Comparison of ENCODE assay signal across 18 cellular contexts in genomic region chr3:145427355-145427754, GRCh38.
DNase-seq lines count a peak whose midpoint lies in the region; ATAC-seq, FAIRE-seq and TF ChIP-seq lines count a peak whose summit lies in the region.
"Had no signal": no experiment of that assay in that cellular context is flagged by ENCODE, and none has a peak within 500 bp of the region (broad histone marks: within the 10 kb centered on the region; RNA-seq: fewer than 3 reads in every experiment).

No MANE protein-coding gene starts in this region.

- H4K91ac ChIP-seq in H1 (replicated peaks; ENCODE audit: insufficient read length, low read length) = no peak overlapping the region

- DNase-seq in H1 (ENCODE audit: low read depth in 1 of 2, low spot score in 2 of 2) (no peak), neural progenitor cell (ENCODE audit: low spot score) (no peak), aorta (no peak), NCI-H226 (no peak)
- DNase-seq in activated CD8-positive, alpha-beta T cell treated with anti-CD3 and anti-CD28 coated beads, Interleukin-2, amount 10 ng/mL, durations not matched to agents 7 days and 5 days = no peak
- DNase-seq: C1 segment of cervical spinal cord; Calu3; CD4-positive, alpha-beta memory T cell; COR-L47; DMS53; DMS79 treated with DMSO at 0.1 percent for 48 hours; GF-D8; GOT3; H7; HCEC 1CT had no signal

- WGBS in H1 (ENCODE audit: extremely low coverage in 1 of 2, insufficient coverage in 1 of 2, insufficient read length in 1 of 2, insufficient replicate concordance in 2 of 2, low coverage in 1 of 2, low lambda C conversion rate in 2 of 2, missing lambda C conversion rate in 1 of 2), 2 experiments = 99% methylated on average over 9 of the region's 10 CpGs; no CpG with 5 or more reads in 1 of the 2 experiments
- 96 to 97% methylated on average over 10 of the region's 10 CpGs for WGBS in aorta, 2 donors

- POLR2A ChIA-PET in H1 (lab: Charles Lee; ENCODE audit: partially characterized antibody) = no interaction called here
- POLR2A ChIA-PET in activated CD8-positive, alpha-beta T cell treated with anti-CD3 and anti-CD28 coated beads, Interleukin-2, amount 10 ng/mL, durations not matched to agents 7 days and 5 days (lab: Charles Lee) = no interaction called here

- TF ChIP-seq CTCF in H1 (IDR thresholded peaks at IDR 0.05; ENCODE audit: control extremely low read depth in 1 of 3, insufficient read depth in 1 of 3, low read depth in 1 of 3, low read length in 3 of 3) (no peak), neural progenitor cell (IDR thresholded peaks at IDR 0.05) (no peak)

- H3K36me3 Mint-ChIP-seq in neural progenitor cell = no peaks in the 10 kb centered on the region
- H3K36me3 Mint-ChIP-seq in activated CD8-positive, alpha-beta T cell treated with anti-CD3 and anti-CD28 coated beads, Interleukin-2, amount 10 ng/mL, durations not matched to agents 7 days and 5 days (ENCODE audit: low read depth) = no peaks in the 10 kb centered on the region
- H3K36me3 Mint-ChIP-seq: CD4-positive, alpha-beta memory T cell had no signal

- no peak overlapping the region for H3K4me2 ChIP-seq in H1 (ENCODE audit: insufficient read depth in 1 of 2, low read depth in 2 of 2, low read length in 2 of 2)
- no peak overlapping the region for H3K4me2 ChIP-seq in neural progenitor cell

- H3K79me1 ChIP-seq in H1 (ENCODE audit: low read depth, low read length) = no peaks in the 10 kb centered on the region

- no peak for TF ChIP-seq EP300 in H1 (IDR thresholded peaks at IDR 0.05; ENCODE audit: borderline replicate concordance in 1 of 2, low read depth in 2 of 2, low read length in 2 of 2)

- H3K23ac ChIP-seq in H1 (ENCODE audit: insufficient read length) = no peak overlapping the region

- TF ChIP-seq POLR2A in H1 (IDR thresholded peaks at IDR 0.05; ENCODE audit: control extremely low read depth in 1 of 2, low read depth in 2 of 2, low read length in 2 of 2) = no peak

- CTCF ChIA-PET in H1 (lab: Charles Lee; ENCODE audit: partially characterized antibody) = interaction anchor here (1.9 kb wide), 1 partner anchor 12 kb away, joined by 5 read pairs; no protein-coding TSS in a partner anchor
- CTCF ChIA-PET in activated CD8-positive, alpha-beta T cell treated with anti-CD3 and anti-CD28 coated beads, Interleukin-2, amount 10 ng/mL, durations not matched to agents 7 days and 5 days (lab: Charles Lee) = no interaction called here

- no peak overlapping the region for H3K4me3 Mint-ChIP-seq in neural progenitor cell
- H3K4me3 Mint-ChIP-seq in activated CD8-positive, alpha-beta T cell treated with anti-CD3 and anti-CD28 coated beads, Interleukin-2, amount 10 ng/mL, durations not matched to agents 7 days and 5 days = no peak overlapping the region
- H3K4me3 Mint-ChIP-seq: CD4-positive, alpha-beta memory T cell had no signal

- no peak overlapping the region for H3K4ac ChIP-seq in H1 (replicated peaks; ENCODE audit: insufficient read length, low read depth, low read length)

- no peaks in the 10 kb centered on the region for H3K27me3 Mint-ChIP-seq in neural progenitor cell (ENCODE audit: insufficient read depth, low read depth)
- no peaks in the 10 kb centered on the region for H3K27me3 Mint-ChIP-seq in activated CD8-positive, alpha-beta T cell treated with anti-CD3 and anti-CD28 coated beads, Interleukin-2, amount 10 ng/mL, durations not matched to agents 7 days and 5 days (ENCODE audit: low read depth)
- H3K27me3 Mint-ChIP-seq: CD4-positive, alpha-beta memory T cell had no signal

- H4K5ac ChIP-seq in H1 (ENCODE audit: insufficient read length, low read depth, low read length) = no peak overlapping the region

- no peaks in the 10 kb centered on the region for H3K79me2 ChIP-seq in H1 (ENCODE audit: control insufficient read depth in 1 of 2, insufficient read depth in 2 of 2, low read length in 2 of 2)
- no peaks in the 10 kb centered on the region for H3K79me2 ChIP-seq in neural progenitor cell (ENCODE audit: low read depth)

- H3K4me3 ChIP-seq in H1 (ENCODE audit: extremely low read depth in 1 of 4, insufficient read depth in 2 of 4, low read depth in 3 of 4, low read length in 4 of 4) (no peak overlapping the region), neural progenitor cell (no peak overlapping the region), aorta (ENCODE audit: low read length in 2 of 2) (no peak overlapping the region)

- no peak for FAIRE-seq in H1 (lab: Jason Lieb, UNC)
- FAIRE-seq: GM12891, GM18507 had no signal

- H3K27ac ChIP-seq in H1 (ENCODE audit: low read depth, low read length) = no peak overlapping the region
- no peak overlapping the region for H3K27ac ChIP-seq in neural progenitor cell
- H3K27ac ChIP-seq in aorta (ENCODE audit: low read depth in 1 of 2, low read length in 2 of 2) = no peak overlapping the region

- H3K36me3 ChIP-seq in H1 (ENCODE audit: control insufficient read depth in 2 of 4, insufficient read depth in 4 of 4, low read length in 3 of 4) = no peaks in the 10 kb centered on the region
- H3K36me3 ChIP-seq in neural progenitor cell = no peaks in the 10 kb centered on the region
- no peaks in the 10 kb centered on the region for H3K36me3 ChIP-seq in aorta (ENCODE audit: control insufficient read depth in 1 of 2, insufficient read depth in 2 of 2, low read length in 1 of 2)

- no peak overlapping the region for H2BK5ac ChIP-seq in H1 (ENCODE audit: low read depth, low read length)

- H2AFZ ChIP-seq in H1 (ENCODE audit: low read length) (peak overlapping the region; percentile 49; the same call in 1 of the 2 replicates), neural progenitor cell (replicated peaks) (peak overlapping the region; percentile 82)

- no peak overlapping the region for H2AK5ac ChIP-seq in H1 (ENCODE audit: low read depth, low read length)

- no peak overlapping the region for H3K18ac ChIP-seq in H1 (ENCODE audit: extremely low read depth, low read length)

- no peak overlapping the region for H3K14ac ChIP-seq in H1 (ENCODE audit: insufficient read length)

- H4K20me1 ChIP-seq in H1 (replicated peaks in 1 of 2; ENCODE audit: control insufficient read depth in 1 of 2, insufficient read depth in 2 of 2, low read length in 2 of 2) (no peaks in the 10 kb centered on the region), neural progenitor cell (ENCODE audit: low read depth) (no peaks in the 10 kb centered on the region)

- no peaks in the 10 kb centered on the region for H3K23me2 ChIP-seq in H1 (ENCODE audit: low read depth, low read length)

- H3K27ac Mint-ChIP-seq in neural progenitor cell = no peak overlapping the region
- H3K27ac Mint-ChIP-seq in activated CD8-positive, alpha-beta T cell treated with anti-CD3 and anti-CD28 coated beads, Interleukin-2, amount 10 ng/mL, durations not matched to agents 7 days and 5 days = no peak overlapping the region
- H3K27ac Mint-ChIP-seq: CD4-positive, alpha-beta memory T cell had no signal

- H4K8ac ChIP-seq in H1 (ENCODE audit: extremely low read depth, insufficient read depth, low read length) = no peak overlapping the region

- no peak overlapping the region for H2BK15ac ChIP-seq in H1 (ENCODE audit: low read length)

- H3K9ac ChIP-seq in H1 (replicated peaks in 1 of 4; ENCODE audit: extremely low read depth in 1 of 4, low read depth in 3 of 4, low read length in 3 of 4) (no peak overlapping the region), neural progenitor cell (no peak overlapping the region)

- no peaks in the 10 kb centered on the region for H3K27me3 ChIP-seq in H1 (replicated peaks in 1 of 4; ENCODE audit: control insufficient read depth in 3 of 4, extremely low read depth in 1 of 4, insufficient read depth in 3 of 4, low read length in 3 of 4)
- H3K27me3 ChIP-seq in neural progenitor cell = no peaks in the 10 kb centered on the region
- H3K27me3 ChIP-seq in aorta (ENCODE audit: control insufficient read depth in 1 of 2, insufficient read depth in 2 of 2, low read length in 1 of 2) = no peaks in the 10 kb centered on the region

- H3K9me3 ChIP-seq in H1 (ENCODE audit: insufficient read depth in 2 of 2, low read depth in 1 of 2, low read length in 1 of 2) = no peaks in the 10 kb centered on the region
- no peaks in the 10 kb centered on the region for H3K9me3 ChIP-seq in neural progenitor cell (ENCODE audit: low read depth)
- no peaks in the 10 kb centered on the region for H3K9me3 ChIP-seq in aorta (ENCODE audit: control insufficient read depth, low read length)

- H3K4me1 Mint-ChIP-seq in neural progenitor cell = no peaks in the 10 kb centered on the region
- no peaks in the 10 kb centered on the region for H3K4me1 Mint-ChIP-seq in activated CD8-positive, alpha-beta T cell treated with anti-CD3 and anti-CD28 coated beads, Interleukin-2, amount 10 ng/mL, durations not matched to agents 7 days and 5 days (ENCODE audit: low read depth)
- H3K4me1 Mint-ChIP-seq: CD4-positive, alpha-beta memory T cell had no signal

- no peak overlapping the region for H2BK20ac ChIP-seq in H1 (ENCODE audit: low read length)

- no peaks in the 10 kb centered on the region for H3F3A ChIP-seq in neural progenitor cell (ENCODE audit: low read depth)

- H3K56ac ChIP-seq in H1 (replicated peaks; ENCODE audit: insufficient read length, low read depth, low read length) = no peak overlapping the region

- H2BK120ac ChIP-seq in H1 (replicated peaks; ENCODE audit: low read depth, low read length) = no peak overlapping the region

- no peak overlapping the region for H2BK12ac ChIP-seq in H1 (ENCODE audit: low read depth, low read length)

- intact Hi-C loops in aorta (cut with DNase I) = no loop called here

- no peaks in the 10 kb centered on the region for H3K4me1 ChIP-seq in H1 (replicated peaks in 1 of 4; ENCODE audit: control insufficient read depth in 3 of 4, insufficient read depth in 4 of 4, low read length in 3 of 4)
- H3K4me1 ChIP-seq in neural progenitor cell = no peaks in the 10 kb centered on the region
- H3K4me1 ChIP-seq in aorta (ENCODE audit: control insufficient read depth in 1 of 2, insufficient read depth in 2 of 2, low read length in 2 of 2) = no peaks in the 10 kb centered on the region

- no peak for TF ChIP-seq RAD21 in H1 (IDR thresholded peaks at IDR 0.05 in 1 of 2, conservative IDR thresholded peaks at IDR 0.05 in 1 of 2; ENCODE audit: low read depth in 2 of 2, low read length in 2 of 2)

- peak; percentile 41 for ATAC-seq in aorta (ENCODE audit: low FRiP score)
- ATAC-seq in activated CD8-positive, alpha-beta T cell treated with anti-CD3 and anti-CD28 coated beads, Interleukin-2, amount 10 ng/mL, durations not matched to agents 7 days and 5 days = no peak
- ATAC-seq in GM21515 (IDR thresholded peaks at IDR 0.05; ENCODE audit: unreplicated experiment) = no peak

- no peaks in the 10 kb centered on the region for H3K9me3 Mint-ChIP-seq in neural progenitor cell
- peaks cover 10% of the 10 kb centered on the region for H3K9me3 Mint-ChIP-seq in activated CD8-positive, alpha-beta T cell treated with anti-CD3 and anti-CD28 coated beads, Interleukin-2, amount 10 ng/mL, durations not matched to agents 7 days and 5 days (ENCODE audit: insufficient read depth)

TF ChIP-seq in H1, 55 proteins besides CTCF, POLR2A, EP300 and RAD21 (continues in another document):
- TF ChIP-seq CBX8 (IDR thresholded peaks at IDR 0.05; ENCODE audit: borderline replicate concordance, low read depth, low read length) = no peak
